Comparison of ENCODE assay signal across 8 cellular contexts in genomic region chr15:22160741-22161140, GRCh38.
DNase-seq lines count a peak whose midpoint lies in the region; ATAC-seq lines count a peak whose summit lies in the region.
"Not testable (repeated sequence)": the region's sequence is repeated elsewhere in the genome, so short reads cannot be mapped to it uniquely, and the experiment has no call there.

No MANE protein-coding gene starts in this region.

- POLR2A ChIA-PET in activated CD8-positive, alpha-beta T cell treated with anti-CD3 and anti-CD28 coated beads, Interleukin-2, amount 10 ng/mL, durations not matched to agents 7 days and 5 days (lab: Charles Lee); naive thymus-derived CD4-positive, alpha-beta T cell (lab: Charles Lee): not testable (repeated sequence)

- ATAC-seq in GM18499 (IDR thresholded peaks at IDR 0.05; ENCODE audit: insufficient read depth, unreplicated experiment) (peak; percentile 62), GM19025 (IDR thresholded peaks at IDR 0.05; ENCODE audit: low read depth, unreplicated experiment) (peak; percentile 65), GM21381 (IDR thresholded peaks at IDR 0.05; ENCODE audit: unreplicated experiment) (peak; percentile 72), HG02623 (IDR thresholded peaks at IDR 0.05; ENCODE audit: unreplicated experiment) (peak; percentile 62), HG03045 (IDR thresholded peaks at IDR 0.05; ENCODE audit: unreplicated experiment) (peak; percentile 62), HG03439 (IDR thresholded peaks at IDR 0.05; ENCODE audit: unreplicated experiment) (peak; percentile 72)
- peak; percentile 68 for ATAC-seq in activated CD8-positive, alpha-beta T cell treated with anti-CD3 and anti-CD28 coated beads, Interleukin-2, amount 10 ng/mL, durations not matched to agents 7 days and 5 days
- peak; percentile 83 for ATAC-seq in naive thymus-derived CD4-positive, alpha-beta T cell

- not testable (repeated sequence) for H3K9me3 Mint-ChIP-seq in activated CD8-positive, alpha-beta T cell treated with anti-CD3 and anti-CD28 coated beads, Interleukin-2, amount 10 ng/mL, durations not matched to agents 7 days and 5 days (ENCODE audit: insufficient read depth); naive thymus-derived CD4-positive, alpha-beta T cell

- H3K4me3 ChIP-seq in naive thymus-derived CD4-positive, alpha-beta T cell (ENCODE audit: low read length) = not testable (repeated sequence)

- not testable (repeated sequence) for H3K4me1 Mint-ChIP-seq in activated CD8-positive, alpha-beta T cell treated with anti-CD3 and anti-CD28 coated beads, Interleukin-2, amount 10 ng/mL, durations not matched to agents 7 days and 5 days (ENCODE audit: low read depth); naive thymus-derived CD4-positive, alpha-beta T cell

- H3K27me3 ChIP-seq in naive thymus-derived CD4-positive, alpha-beta T cell (ENCODE audit: control insufficient read depth in 2 of 2, insufficient read depth in 2 of 2, low read length in 2 of 2) = not testable (repeated sequence)

- not testable (repeated sequence) for H3K36me3 ChIP-seq in naive thymus-derived CD4-positive, alpha-beta T cell (ENCODE audit: control insufficient read depth in 2 of 3, insufficient read depth in 3 of 3, low read length in 3 of 3)

- DNase-seq in activated CD8-positive, alpha-beta T cell treated with anti-CD3 and anti-CD28 coated beads, Interleukin-2, amount 10 ng/mL, durations not matched to agents 7 days and 5 days; naive thymus-derived CD4-positive, alpha-beta T cell: not testable (repeated sequence)

- not testable (repeated sequence) for H3K4me3 Mint-ChIP-seq in activated CD8-positive, alpha-beta T cell treated with anti-CD3 and anti-CD28 coated beads, Interleukin-2, amount 10 ng/mL, durations not matched to agents 7 days and 5 days; naive thymus-derived CD4-positive, alpha-beta T cell

- H3K36me3 Mint-ChIP-seq in activated CD8-positive, alpha-beta T cell treated with anti-CD3 and anti-CD28 coated beads, Interleukin-2, amount 10 ng/mL, durations not matched to agents 7 days and 5 days (ENCODE audit: low read depth); naive thymus-derived CD4-positive, alpha-beta T cell: not testable (repeated sequence)

- H3K9me3 ChIP-seq in naive thymus-derived CD4-positive, alpha-beta T cell (ENCODE audit: control insufficient read depth in 2 of 3, low read length in 3 of 3) = not testable (repeated sequence)

- not testable (repeated sequence) for H3K4me1 ChIP-seq in naive thymus-derived CD4-positive, alpha-beta T cell (ENCODE audit: control insufficient read depth in 2 of 2, insufficient read depth in 2 of 2, low read length in 2 of 2)

- H3K27ac Mint-ChIP-seq in activated CD8-positive, alpha-beta T cell treated with anti-CD3 and anti-CD28 coated beads, Interleukin-2, amount 10 ng/mL, durations not matched to agents 7 days and 5 days; naive thymus-derived CD4-positive, alpha-beta T cell: not testable (repeated sequence)

- intact Hi-C loops in naive thymus-derived CD4-positive, alpha-beta T cell (cut with micrococcal nuclease) = not testable (repeated sequence)

- not testable (repeated sequence) for H3K27ac ChIP-seq in naive thymus-derived CD4-positive, alpha-beta T cell (ENCODE audit: low read depth, low read length)

- H3K27me3 Mint-ChIP-seq in activated CD8-positive, alpha-beta T cell treated with anti-CD3 and anti-CD28 coated beads, Interleukin-2, amount 10 ng/mL, durations not matched to agents 7 days and 5 days (ENCODE audit: low read depth); naive thymus-derived CD4-positive, alpha-beta T cell: not testable (repeated sequence)

- CTCF ChIA-PET in activated CD8-positive, alpha-beta T cell treated with anti-CD3 and anti-CD28 coated beads, Interleukin-2, amount 10 ng/mL, durations not matched to agents 7 days and 5 days (lab: Charles Lee); naive thymus-derived CD4-positive, alpha-beta T cell (lab: Charles Lee): not testable (repeated sequence)
